8 cellular contexts compared by ENCODE assay signal in genomic region chr17:4987767-4988083, GRCh38. TPM values are rescaled to one million over a fixed set of nuclear protein-coding genes. Genes with fewer than 3 reads are reported as not detected.
A peak's percentile ranks its signal among the peaks of the same experiment; 100 is the strongest.
DNase-seq lines count a peak whose midpoint lies in the region; ATAC-seq and TF ChIP-seq lines count a peak whose summit lies in the region.

No MANE protein-coding gene starts in this region.

- H3K27ac ChIP-seq in left lung (peak overlapping the region; percentile 94), transverse colon (peak overlapping the region; percentile 93 to 97 (median 94))

- no peak for DNase-seq in activated naive CD4-positive, alpha-beta T cell (lab: John Stamatoyannopoulos, UW)
- no peak for DNase-seq in adipocyte (ENCODE audit: low read depth)
- no peak for DNase-seq in left lung
- DNase-seq in transverse colon = no peak
- no peak for DNase-seq in ecto neural progenitor cell (ENCODE audit: low spot score)
- no peak for DNase-seq in HCEC 1CT
- no peak for DNase-seq in NCI-H187 (lab: John Stamatoyannopoulos, UW)

- H3K36me3 Mint-ChIP-seq in activated naive CD4-positive, alpha-beta T cell treated with anti-CD3 and anti-CD28 coated beads, Interleukin-2, amount 50 U/mL, for 24 hours = peaks cover 2% of the 10 kb centered on the region

- intact Hi-C loops in left lung (cut with DNase I) = loop anchor here in 1 of 2 donors (10.0 kb wide), 1 partner anchor 77 kb away; no protein-coding TSS in a partner anchor
- intact Hi-C loops in transverse colon (cut with DNase I; ENCODE audit: low total_unique reads) = loop anchor here (10.0 kb wide), 1 partner anchor 53 kb away; the partner anchor contains the start of gene GP1BA

- H3K9me3 Mint-ChIP-seq in activated naive CD4-positive, alpha-beta T cell treated with anti-CD3 and anti-CD28 coated beads, Interleukin-2, amount 50 U/mL, for 24 hours = no peaks in the 10 kb centered on the region

- H3K27ac Mint-ChIP-seq in activated naive CD4-positive, alpha-beta T cell treated with anti-CD3 and anti-CD28 coated beads, Interleukin-2, amount 50 U/mL, for 24 hours = peak overlapping the region; percentile 90

- H3K9me3 ChIP-seq in adipocyte (ENCODE audit: control insufficient read depth, low read length) = no peaks in the 10 kb centered on the region
- no peaks in the 10 kb centered on the region for H3K9me3 ChIP-seq in left lung
- no peaks in the 10 kb centered on the region for H3K9me3 ChIP-seq in transverse colon

- peak overlapping the region; percentile 98 for H3K4me3 Mint-ChIP-seq in activated naive CD4-positive, alpha-beta T cell treated with anti-CD3 and anti-CD28 coated beads, Interleukin-2, amount 50 U/mL, for 24 hours

- H3K27me3 Mint-ChIP-seq in activated naive CD4-positive, alpha-beta T cell treated with anti-CD3 and anti-CD28 coated beads, Interleukin-2, amount 50 U/mL, for 24 hours = no peaks in the 10 kb centered on the region

- H3K4me3 ChIP-seq in adipocyte (ENCODE audit: low read length) = peak overlapping the region; percentile 89
- peak overlapping the region; percentile 94 to 98 for H3K4me3 ChIP-seq in left lung
- H3K4me3 ChIP-seq in transverse colon = peak overlapping the region; percentile 66 to 91 (median 84)

- 0% methylated on average over 17 of the region's 18 CpGs; no CpG with 5 or more reads in 1 of the 2 donors for WGBS in transverse colon (ENCODE audit: low coverage in 1 of 2), 2 donors

- H3K27me3 ChIP-seq in adipocyte (replicated peaks; ENCODE audit: control insufficient read depth, insufficient read depth, low read length) (no peaks in the 10 kb centered on the region), left lung (no peaks in the 10 kb centered on the region), transverse colon (no peaks in the 10 kb centered on the region)

- TF ChIP-seq CTCF in left lung (IDR thresholded peaks at IDR 0.05) (no peak), transverse colon (IDR thresholded peaks at IDR 0.05) (no peak)

- H3K9ac ChIP-seq in adipocyte (ENCODE audit: low read length) = peak overlapping the region; percentile 95

- no peak for TF ChIP-seq EP300 in transverse colon (IDR thresholded peaks at IDR 0.05; ENCODE audit: low read depth)

- peak; percentile 4 for ATAC-seq in left lung

- TF ChIP-seq POLR2A in transverse colon (IDR thresholded peaks at IDR 0.05) = no peak

- H3K4me1 ChIP-seq in adipocyte (ENCODE audit: control insufficient read depth, insufficient read depth, low read length) = peaks cover 24% of the 10 kb centered on the region
- peaks cover 17 to 36% of the 10 kb centered on the region in 2 donors for H3K4me1 ChIP-seq in left lung
- H3K4me1 ChIP-seq in transverse colon = peaks cover 13 to 28% (median 27%) of the 10 kb centered on the region in 4 donors

- peaks cover 48% of the 10 kb centered on the region for H3K4me1 Mint-ChIP-seq in activated naive CD4-positive, alpha-beta T cell treated with anti-CD3 and anti-CD28 coated beads, Interleukin-2, amount 50 U/mL, for 24 hours

- H3K36me3 ChIP-seq in adipocyte (ENCODE audit: control insufficient read depth, insufficient read depth, low read length, severe bottlenecking) (peaks cover 4% of the 10 kb centered on the region), left lung (peaks cover 0 to 20% of the 10 kb centered on the region in 2 donors), transverse colon (no peaks in the 10 kb centered on the region)

- in situ Hi-C loops in transverse colon (cut with MboI; ENCODE audit: low pct_ligation_motif_present in 1 of 4, low pct_unique_long_range_greater_than_20kb in 1 of 4, low sequenced_read_pairs in 3 of 4) = loop anchor here in 1 of 4 donors (5.0 kb wide), 1 partner anchor 75 kb away; no protein-coding TSS in a partner anchor

RNA-seq across cellular contexts. Expression of gene CAMTA2, which starts 0.2 kb away (rescaled TPM):
- total RNA-seq in left lung (10 to 100 TPM; 51.3 to 64.9 TPM), transverse colon (10 to 100 TPM; 35.9 to 71.8 (median 51.8) TPM)

RNA-seq across cellular contexts. Expression of gene INCA1, which starts 9.6 kb away (rescaled TPM):
- total RNA-seq in left lung (1 to 10 TPM; 1.0 to 2.4 TPM), transverse colon (1 to 10 TPM in 2 of 4 donors, not detected in 2; 1.8 to 2.2 TPM)

RNA-seq across cellular contexts. Expression of gene KIF1C, which starts 10.0 kb away (rescaled TPM):
- 100 to 1,000 TPM; 205 to 239 TPM for total RNA-seq in left lung
- 100 to 1,000 TPM; 106 to 125 (median 114) TPM for total RNA-seq in transverse colon

RNA-seq across cellular contexts. Expression of gene SPAG7, which starts 20.1 kb away (rescaled TPM):
- total RNA-seq in left lung = 10 to 100 TPM; 47.2 to 59.3 TPM
- total RNA-seq in transverse colon = 10 to 100 TPM in 3 of 4 donors, 1 to 10 TPM in 1; 8.2 to 64.7 (median 47.4) TPM

RNA-seq across cellular contexts. Expression of gene ENO3, which starts 36.8 kb away (rescaled TPM):
- total RNA-seq in left lung = 10 to 100 TPM; 15.0 to 15.9 TPM
- total RNA-seq in transverse colon = 100 to 1,000 TPM in 1 of 4 donors, 10 to 100 TPM in 1, 1 to 10 TPM in 2; 2.5 to 211 (median 12.9) TPM
